In genomic region chr2:42663828-42664227, GRCh38 we compare ENCODE assay signal across 8 cellular contexts.
DNase-seq lines count a peak whose midpoint lies in the region; ATAC-seq and TF ChIP-seq lines count a peak whose summit lies in the region.

No MANE protein-coding gene starts in this region.

- H4K5ac ChIP-seq in mesendoderm (ENCODE audit: low read length), result no peak overlapping the region

- H3K9ac ChIP-seq in mesendoderm (ENCODE audit: low read length), result no peak overlapping the region

- no peaks in the 10 kb centered on the region for H3K27me3 ChIP-seq in mesendoderm (ENCODE audit: insufficient read depth, low read length, poor library complexity)

- H3K79me1 ChIP-seq in mesendoderm (ENCODE audit: low read length), result peaks cover 4% of the 10 kb centered on the region

- no peak overlapping the region for H3K23ac ChIP-seq in mesendoderm (ENCODE audit: low read length)

- H3K79me2 ChIP-seq in mesendoderm (ENCODE audit: control insufficient read depth, insufficient read depth, low read length), result peaks cover 5% of the 10 kb centered on the region

- H2AK5ac ChIP-seq in mesendoderm (ENCODE audit: low read length), result no peak overlapping the region

- DNase-seq in NB4 (ENCODE audit: low read depth), result peak; percentile 61
- DNase-seq in mesendoderm, result peak; percentile 53
- DNase-seq in NCI-H510A treated with DMSO at 0.1 percent for 48 hours (lab: John Stamatoyannopoulos, UW), result no peak
- DNase-seq in SHP77 (lab: John Stamatoyannopoulos, UW), result no peak
- no peak for DNase-seq in NCI-H82 treated with DMSO at 0.1 percent for 48 hours (lab: John Stamatoyannopoulos, UW; ENCODE audit: unreplicated experiment)

- H3K4me1 ChIP-seq in mesendoderm (ENCODE audit: control insufficient read depth, low read depth, low read length), result peaks cover 3% of the 10 kb centered on the region

- H2BK5ac ChIP-seq in mesendoderm (ENCODE audit: low read length), result no peak overlapping the region

- no peak for TF ChIP-seq POLR2A in NB4 (IDR thresholded peaks at IDR 0.05; ENCODE audit: extremely low read depth, insufficient read length)

- no peak overlapping the region for H3K4me2 ChIP-seq in mesendoderm (ENCODE audit: low read length)

- peak overlapping the region; percentile 69 for H3K27ac ChIP-seq in mesendoderm (ENCODE audit: low read depth, low read length)

- no peak overlapping the region for H2BK15ac ChIP-seq in mesendoderm (replicated peaks; ENCODE audit: low read depth)

- no peak overlapping the region for H3K4ac ChIP-seq in mesendoderm (ENCODE audit: low read depth, low read length)

- H3K4me3 ChIP-seq in NB4 (ENCODE audit: low read depth, low read length), result no peak overlapping the region
- H3K4me3 ChIP-seq in mesendoderm (ENCODE audit: low read length), result no peak overlapping the region

- H3K36me3 ChIP-seq in mesendoderm (ENCODE audit: control insufficient read depth, insufficient read depth, low read length), result no peaks in the 10 kb centered on the region

- H4K8ac ChIP-seq in mesendoderm (ENCODE audit: low read depth, low read length), result no peak overlapping the region

- ATAC-seq in GM18907 (IDR thresholded peaks at IDR 0.05; ENCODE audit: unreplicated experiment), result peak; percentile 65
- peak; percentile 45 for ATAC-seq in HG02678 (IDR thresholded peaks at IDR 0.05; ENCODE audit: unreplicated experiment)
- ATAC-seq in GM21723 (IDR thresholded peaks at IDR 0.05; ENCODE audit: unreplicated experiment), result no peak

- no peak overlapping the region for H2BK120ac ChIP-seq in mesendoderm (ENCODE audit: low read depth, low read length)

- H3K56ac ChIP-seq in mesendoderm (ENCODE audit: low read length), result no peak overlapping the region

- WGBS in mesendoderm (ENCODE audit: extremely low coverage, insufficient coverage, low lambda C conversion rate), result no CpG with 5 or more reads among the region's 3 CpGs

- no peak overlapping the region for H3K18ac ChIP-seq in mesendoderm (ENCODE audit: low read length)

- no peak for TF ChIP-seq CTCF in NB4 (IDR thresholded peaks at IDR 0.05; ENCODE audit: low read depth, low read length)

Comparison
In these comparisons a context has a peak if more than half of its experiments do, and no peak if none do; other contexts are left out.
1. DNase-seq: peak in NB4 (single experiment) and mesendoderm (single experiment); none in NCI-H510A treated with DMSO at 0.1 percent for 48 hours (single experiment), SHP77 (0 of 2) and NCI-H82 treated with DMSO at 0.1 percent for 48 hours (single experiment).